Comparison of ENCODE assay signal across 8 cellular contexts in genomic region chr17:44007346-44008204, GRCh38. TPM values are rescaled to one million over a fixed set of nuclear protein-coding genes. Genes with fewer than 3 reads are reported as not detected.
DNase-seq lines count a peak whose midpoint lies in the region; ATAC-seq and TF ChIP-seq lines count a peak whose summit lies in the region.

No MANE protein-coding gene starts in this region.

- H3K4me1 ChIP-seq in BLaER1 treated with 17β-estradiol and CSF1 and Interleukin-3, amounts not matched to agents 10 nM and 100 nM, result peaks cover 46 to 79% (median 60%) of the 10 kb centered on the region in 10 experiments
- H3K4me1 ChIP-seq in transverse colon, result peaks cover 18 to 37% (median 33%) of the 10 kb centered on the region in 4 donors

- H3K27ac ChIP-seq in BLaER1 treated with 17β-estradiol and CSF1 and Interleukin-3, amounts not matched to agents 10 nM and 100 nM, result peak overlapping the region in 9 of 11 experiments; percentile 23 to 70 (median 51); a peak in 18 of 22 replicates
- H3K27ac ChIP-seq in transverse colon, result peak overlapping the region; percentile 51 to 74 (median 68)

- intact Hi-C loops in transverse colon (cut with DNase I; ENCODE audit: low total_unique reads), result no loop called here

- peaks cover 39 to 59% (median 52%) of the 10 kb centered on the region in 11 experiments for H3K27me3 ChIP-seq in BLaER1 treated with 17β-estradiol and CSF1 and Interleukin-3, amounts not matched to agents 10 nM and 100 nM
- peaks cover 28% of the 10 kb centered on the region for H3K27me3 ChIP-seq in transverse colon

- H3K9ac ChIP-seq in BLaER1 treated with 17β-estradiol and CSF1 and Interleukin-3, amounts not matched to agents 10 nM and 100 nM, result peak overlapping the region; percentile 63 to 79 (median 76)

- H3K4me2 ChIP-seq in BLaER1 treated with 17β-estradiol and CSF1 and Interleukin-3, amounts not matched to agents 10 nM and 100 nM, result peak overlapping the region; percentile 94 to 100 (median 100)

- H3K9me3 ChIP-seq in BLaER1 treated with 17β-estradiol and CSF1 and Interleukin-3, amounts not matched to agents 10 nM and 100 nM (replicated peaks in 1 of 11), result no peaks in the 10 kb centered on the region
- no peaks in the 10 kb centered on the region for H3K9me3 ChIP-seq in transverse colon

- no peak for TF ChIP-seq POLR2A in transverse colon (IDR thresholded peaks at IDR 0.05)

- peak overlapping the region; percentile 60 to 84 (median 73) for H3K4me3 ChIP-seq in BLaER1 treated with 17β-estradiol and CSF1 and Interleukin-3, amounts not matched to agents 10 nM and 100 nM
- H3K4me3 ChIP-seq in astrocyte of the spinal cord (ENCODE audit: low read depth, low read length), result peak overlapping the region; percentile 67
- peak overlapping the region; percentile 34 to 58 (median 46) for H3K4me3 ChIP-seq in transverse colon

- WGBS in transverse colon (ENCODE audit: low coverage in 1 of 2), 2 donors, result 10% methylated on average over 33 of the region's 37 CpGs; no CpG with 5 or more reads in 1 of the 2 donors

- peaks cover 0 to 25% (median 15%) of the 10 kb centered on the region in 11 experiments; a peak in 15 of 22 replicates for H4K20me1 ChIP-seq in BLaER1 treated with 17β-estradiol and CSF1 and Interleukin-3, amounts not matched to agents 10 nM and 100 nM

- H3K36me3 ChIP-seq in BLaER1 treated with 17β-estradiol and CSF1 and Interleukin-3, amounts not matched to agents 10 nM and 100 nM, result peaks cover 5 to 29% (median 17%) of the 10 kb centered on the region in 11 experiments; a peak in 14 of 22 replicates
- no peaks in the 10 kb centered on the region for H3K36me3 ChIP-seq in transverse colon

- no peak for TF ChIP-seq EP300 in transverse colon (IDR thresholded peaks at IDR 0.05; ENCODE audit: low read depth)

- in situ Hi-C loops in astrocyte of the spinal cord (cut with HindIII; ENCODE audit: low sequenced_read_pairs), result no loop called here
- in situ Hi-C loops in transverse colon (cut with MboI; ENCODE audit: low pct_ligation_motif_present in 1 of 4, low pct_unique_long_range_greater_than_20kb in 1 of 4, low sequenced_read_pairs in 3 of 4), result no loop called here

- peak; percentile 10 for ATAC-seq in HG03159 (IDR thresholded peaks at IDR 0.05; ENCODE audit: unreplicated experiment)

- DNase-seq in astrocyte of the spinal cord (ENCODE audit: low read depth, low spot score) (no peak), left kidney (ENCODE audit: low read depth, low spot score) (peak; percentile 56), transverse colon (peak; percentile 37), activated gamma-delta T cell (lab: John Stamatoyannopoulos, UW) (no peak), cerebellum (ENCODE audit: low spot score) (no peak)
- no peak for DNase-seq in activated CD4-positive, alpha-beta T cell treated with anti-CD3 and anti-CD28 coated beads for 1 hour

- no peak for TF ChIP-seq CTCF in astrocyte of the spinal cord (IDR thresholded peaks at IDR 0.05; ENCODE audit: low read depth, low read length)
- TF ChIP-seq CTCF in transverse colon (IDR thresholded peaks at IDR 0.05), result no peak

RNA-seq across cellular contexts. Expression of gene NAGS, which starts 3.2 kb away (rescaled TPM):
- total RNA-seq in transverse colon (10 to 100 TPM in 2 of 4 donors, 1 to 10 TPM in 2; 3.0 to 46.3 (median 17.7) TPM), cerebellum (0.64 TPM)

RNA-seq across cellular contexts. Expression of gene TMEM101, which starts 7.2 kb away (rescaled TPM):
- total RNA-seq in transverse colon, result 10 to 100 TPM; 25.2 to 34.0 (median 27.7) TPM
- 25.2 TPM for total RNA-seq in cerebellum

RNA-seq across cellular contexts. Expression of gene PYY, which starts 53.8 kb away (rescaled TPM):
- total RNA-seq in transverse colon (10 to 100 TPM in 3 of 4 donors, not detected in 1; 27.7 to 89.2 (median 52.1) TPM), cerebellum (not detected)

RNA-seq across cellular contexts. Expression of gene LSM12, which starts 58.9 kb away (rescaled TPM):
- total RNA-seq in transverse colon, result 10 to 100 TPM in 3 of 4 donors, 1 to 10 TPM in 1; 5.4 to 29.2 (median 22.9) TPM
- total RNA-seq in cerebellum, result 18.1 TPM

Comparison
In these comparisons a context has a peak if more than half of its experiments do, and no peak if none do; other contexts are left out.
1. DNase-seq: peak in left kidney (single experiment) and transverse colon (single experiment); none in astrocyte of the spinal cord (single experiment), activated gamma-delta T cell (single experiment), activated CD4-positive, alpha-beta T cell treated with anti-CD3 and anti-CD28 coated beads for 1 hour (single experiment) and cerebellum (single experiment).
2. Peak in every context shown above with its lines, with median percentiles within 50 percentile points of each other: H3K4me3 ChIP-seq.